In genomic region chr1:155135416-155136197, GRCh38 we compare ENCODE assay signal across 8 cellular contexts. TPM values are rescaled to one million over a fixed set of nuclear protein-coding genes. Genes with fewer than 3 reads are reported as not detected.
DNase-seq lines count a peak whose midpoint lies in the region; ATAC-seq and TF ChIP-seq lines count a peak whose summit lies in the region.

SLC50A1 (plus strand) TSS chr1:155135852; CDS start chr1:155135912, 60 bp downstream.

- no peaks in the 10 kb centered on the region for H3K9me3 ChIP-seq in liver (ENCODE audit: control insufficient read depth in 4 of 4, low read length in 3 of 4)

- H3K27ac ChIP-seq in C4-2B (peak within 1 kb of the TSS; percentile 95), liver (ENCODE audit: low read depth in 1 of 2, low read length in 2 of 2) (peak within 1 kb of the TSS; percentile 99)

- intact Hi-C loops in dendritic cell treated with granulocyte-macrophage colony-stimulating factor and Interleukin-4, amounts not matched to agents 40 ng/mL and 50 ng/mL, for 4 days (cut with micrococcal nuclease): loop anchor here (5.0 kb wide), 1 partner anchor 33 kb away; no protein-coding TSS in a partner anchor

- H3K36me3 Mint-ChIP-seq in dendritic cell treated with granulocyte-macrophage colony-stimulating factor and Interleukin-4, amounts not matched to agents 40 ng/mL and 50 ng/mL, for 4 days (ENCODE audit: low read depth): peaks cover 46% of the 10 kb centered on the region

- H3K9ac ChIP-seq in liver (ENCODE audit: low read depth in 1 of 2, low read length in 2 of 2): peak within 1 kb of the TSS; percentile 87 to 95

- peak within 1 kb of the TSS; percentile 99 for H3K27ac Mint-ChIP-seq in dendritic cell treated with granulocyte-macrophage colony-stimulating factor and Interleukin-4, amounts not matched to agents 40 ng/mL and 50 ng/mL, for 4 days

- H3K27me3 Mint-ChIP-seq in dendritic cell treated with granulocyte-macrophage colony-stimulating factor and Interleukin-4, amounts not matched to agents 40 ng/mL and 50 ng/mL, for 4 days: peaks cover 12% of the 10 kb centered on the region

- peaks cover 0 to 67% (median 43%) of the 10 kb centered on the region in 4 donors for H3K4me1 ChIP-seq in liver (ENCODE audit: control insufficient read depth in 4 of 4, insufficient read depth in 4 of 4, low read length in 3 of 4)

- H3K4me3 Mint-ChIP-seq in dendritic cell treated with granulocyte-macrophage colony-stimulating factor and Interleukin-4, amounts not matched to agents 40 ng/mL and 50 ng/mL, for 4 days: peak within 1 kb of the TSS; percentile 86

- no peaks in the 10 kb centered on the region for H3K9me3 Mint-ChIP-seq in dendritic cell treated with granulocyte-macrophage colony-stimulating factor and Interleukin-4, amounts not matched to agents 40 ng/mL and 50 ng/mL, for 4 days

- H3K27me3 ChIP-seq in liver (ENCODE audit: control insufficient read depth in 4 of 4, insufficient read depth in 4 of 4, low read length in 3 of 4): no peaks in the 10 kb centered on the region

- peaks cover 8 to 25% (median 16%) of the 10 kb centered on the region in 4 donors for H3K36me3 ChIP-seq in liver (ENCODE audit: control insufficient read depth in 4 of 4, insufficient read depth in 3 of 4, low read depth in 1 of 4, low read length in 3 of 4)

- DNase-seq in NCI-H774 (lab: John Stamatoyannopoulos, UW): peak; percentile 92
- peak; percentile 82 to 89 for DNase-seq in activated CD4-positive, alpha-beta T cell treated with anti-CD3 and anti-CD28 coated beads, Interleukin-2, amount 50 U/mL, for 24 hours (ENCODE audit: low read depth in 1 of 2, low spot score in 1 of 2)
- peak; percentile 93 for DNase-seq in stimulated activated CD4-positive, alpha-beta T cell treated with anti-CD3 and anti-CD28 coated beads, Interleukin-4, amount 100 ng/mL, for 1 hour

- TF ChIP-seq RAD21 in liver (IDR thresholded peaks at IDR 0.05): peak in 1 of 2 donors; percentile 27

- under 1% methylated on average over 62 of the region's 62 CpGs for WGBS in liver

- H3K4me3 ChIP-seq in liver (ENCODE audit: low read depth in 1 of 3, low read length in 3 of 3): peak within 1 kb of the TSS; percentile 28 to 66 (median 34)

- no peak; the same call in 1 of the 2 replicates for TF ChIP-seq CTCF in C4-2B (conservative IDR thresholded peaks at IDR 0.05)
- peak; percentile 52 for TF ChIP-seq CTCF in liver (IDR thresholded peaks at IDR 0.05; ENCODE audit: low read depth, low read length, missing input control)

- peaks cover 66% of the 10 kb centered on the region for H3K4me1 Mint-ChIP-seq in dendritic cell treated with granulocyte-macrophage colony-stimulating factor and Interleukin-4, amounts not matched to agents 40 ng/mL and 50 ng/mL, for 4 days (ENCODE audit: low read depth)

- ATAC-seq in GM19397 (IDR thresholded peaks at IDR 0.05; ENCODE audit: unreplicated experiment) (peak; percentile 73), HG03571 (IDR thresholded peaks at IDR 0.05; ENCODE audit: unreplicated experiment) (peak; percentile 68)

TF ChIP-seq in liver, 16 proteins besides CTCF, POLR2A, EP300 and RAD21:
- TF ChIP-seq HNF4G (IDR thresholded peaks at IDR 0.05): no peak
- peak; percentile 0 to 9 for TF ChIP-seq RXRA (IDR thresholded peaks at IDR 0.05)
- no peak for TF ChIP-seq HNF4A (conservative IDR thresholded peaks at IDR 0.05)
- peak; percentile 4 for TF ChIP-seq ATF3 (IDR thresholded peaks at IDR 0.05)
- TF ChIP-seq JUND (IDR thresholded peaks at IDR 0.05): no peak
- TF ChIP-seq FOXA2 (IDR thresholded peaks at IDR 0.05): no peak
- TF ChIP-seq YY1 (IDR thresholded peaks at IDR 0.05): peak; percentile 77
- TF ChIP-seq TAF1 (conservative IDR thresholded peaks at IDR 0.05): peak; percentile 30
- TF ChIP-seq NR2F2 (IDR thresholded peaks at IDR 0.05): no peak
- TF ChIP-seq ZBTB33 (IDR thresholded peaks at IDR 0.05): peak; percentile 58
- peak; percentile 14 for TF ChIP-seq MAX (IDR thresholded peaks at IDR 0.05)
- TF ChIP-seq FOXA1 (IDR thresholded peaks at IDR 0.05): no peak
- no peak for TF ChIP-seq SP1 (IDR thresholded peaks at IDR 0.05)
- TF ChIP-seq REST (IDR thresholded peaks at IDR 0.05): peak; percentile 29
- TF ChIP-seq EGR1 (IDR thresholded peaks at IDR 0.05; ENCODE audit: low read depth in 2 of 2): peak; percentile 82 to 88
- peak; percentile 64 to 88 for TF ChIP-seq GABPA (IDR thresholded peaks at IDR 0.05 in 1 of 2, conservative IDR thresholded peaks at IDR 0.05 in 1 of 2)
TF ChIP-seq in liver: peak in this region for 9.

RNA-seq across cellular contexts. Expression of gene SLC50A1, which starts in this region (rescaled TPM):
- 10 to 100 TPM; 12.7 to 23.3 TPM for total RNA-seq in liver
- polyA plus RNA-seq in liver: 10 to 100 TPM; 17.3 to 19.1 TPM

Comparison
In these comparisons a context has a peak if more than half of its experiments do, and no peak if none do; other contexts are left out.
1. Peak in every context shown above with its lines: DNase-seq, ATAC-seq, H3K4me3 ChIP-seq and H3K27ac ChIP-seq.